ENCODE assay signal across 8 cellular contexts in genomic region chr5:69334793-69335268, GRCh38. TPM values are rescaled to one million over a fixed set of nuclear protein-coding genes. Genes with fewer than 3 reads are reported as not detected.
DNase-seq lines count a peak whose midpoint lies in the region; ATAC-seq and TF ChIP-seq lines count a peak whose summit lies in the region.

No MANE protein-coding gene starts in this region.

- H3K27me3 ChIP-seq in DND-41 (ENCODE audit: insufficient read depth, low read length, poor library complexity) (no peaks in the 10 kb centered on the region), H7 (ENCODE audit: control insufficient read depth, insufficient read depth, low read length) (no peaks in the 10 kb centered on the region), right atrium auricular region (no peaks in the 10 kb centered on the region)

- peaks cover 15% of the 10 kb centered on the region for H3K79me2 ChIP-seq in DND-41 (ENCODE audit: insufficient read depth, low read length)

- H3K4me3 ChIP-seq in DND-41 (ENCODE audit: low read depth in 1 of 2, low read length in 2 of 2) = no peak overlapping the region
- H3K4me3 ChIP-seq in H7 (ENCODE audit: insufficient read depth, low read depth, low read length) = no peak overlapping the region
- H3K4me3 ChIP-seq in right atrium auricular region = peak overlapping the region; percentile 6 to 27
- peak overlapping the region; percentile 17 for H3K4me3 ChIP-seq in retinal pigment epithelial cell (ENCODE audit: low read length)

- H3K36me3 ChIP-seq in DND-41 (ENCODE audit: insufficient read depth, low read length) (no peaks in the 10 kb centered on the region), H7 (replicated peaks; ENCODE audit: control insufficient read depth, insufficient read depth, low read length) (no peaks in the 10 kb centered on the region), right atrium auricular region (no peaks in the 10 kb centered on the region)

- H3K4me2 ChIP-seq in DND-41 (ENCODE audit: insufficient read depth, low read length) = no peak overlapping the region

- peak; percentile 28; the same call in 1 of the 3 replicates for ATAC-seq in DND-41 (ENCODE audit: insufficient read depth, low read depth)

- H3K4me1 ChIP-seq in DND-41 (ENCODE audit: insufficient read depth, low read length) (peaks cover 19% of the 10 kb centered on the region), right atrium auricular region (peaks cover 0 to 4% of the 10 kb centered on the region in 2 donors)

- H2AFZ ChIP-seq in DND-41 (ENCODE audit: low read depth, low read length) = no peak overlapping the region

- DNase-seq in DND-41 = peak; percentile 58
- peak; percentile 82 for DNase-seq in H7
- peak; percentile 41 for DNase-seq in NCI-H1105 treated with DMSO at 0.1 percent for 48 hours (lab: John Stamatoyannopoulos, UW)
- peak; percentile 36 to 82 (median 59) for DNase-seq in T-helper 2 cell
- DNase-seq in amniotic epithelial cell (ENCODE audit: low read depth) = peak; percentile 72
- DNase-seq in right atrium auricular region (ENCODE audit: low spot score) = peak; percentile 85
- DNase-seq in retinal pigment epithelial cell (ENCODE audit: low read depth) = peak; percentile 34
- DNase-seq in NCI-H2081 treated with DMSO at 0.1 percent for 48 hours (lab: John Stamatoyannopoulos, UW) = no peak

- no peak overlapping the region for H3K9ac ChIP-seq in DND-41 (ENCODE audit: low read depth, low read length)

- TF ChIP-seq CTCF in DND-41 (IDR thresholded peaks at IDR 0.05; ENCODE audit: borderline replicate concordance, extremely low read depth, low read length, poor library complexity, severe bottlenecking) (peak; percentile 64), right atrium auricular region (IDR thresholded peaks at IDR 0.05) (peak; percentile 69 to 80), retinal pigment epithelial cell (conservative IDR thresholded peaks at IDR 0.05; ENCODE audit: low read depth, low read length) (peak; percentile 85)

- no peaks in the 10 kb centered on the region for H4K20me1 ChIP-seq in DND-41 (ENCODE audit: insufficient read depth, low read length)

- no peaks in the 10 kb centered on the region for H3K9me3 ChIP-seq in DND-41 (ENCODE audit: insufficient read depth, low read length, severe bottlenecking)
- no peaks in the 10 kb centered on the region for H3K9me3 ChIP-seq in right atrium auricular region

- no peak overlapping the region for H3K27ac ChIP-seq in DND-41 (ENCODE audit: low read length)
- peak overlapping the region; percentile 31 to 40 for H3K27ac ChIP-seq in right atrium auricular region

RNA-seq across cellular contexts. Expression of gene CCDC125, which starts 2.2 kb away (rescaled TPM):
- total RNA-seq in H7 (2014; rRNA removed; shearing (Covaris generic)) = 0.30 TPM in 1 of 2 replicates, not detected in the other
- total RNA-seq in right atrium auricular region = 1 to 10 TPM; 2.7 to 2.8 TPM

RNA-seq across cellular contexts. Expression of gene AK6, which starts 34.5 kb away (rescaled TPM):
- 34.2 and 52.3 TPM in 2 replicates for total RNA-seq in H7 (2014; rRNA removed; shearing (Covaris generic))
- 10 to 100 TPM; 14.5 to 15.7 TPM for total RNA-seq in right atrium auricular region

RNA-seq across cellular contexts. Expression of gene TAF9, which starts 34.5 kb away (rescaled TPM):
- total RNA-seq in H7 (2014; rRNA removed; shearing (Covaris generic)) = 84.4 and 105 TPM in 2 replicates
- total RNA-seq in right atrium auricular region = 10 to 100 TPM; 35.2 to 41.5 TPM

RNA-seq across cellular contexts. Expression of gene RAD17, which starts 34.8 kb away (rescaled TPM):
- total RNA-seq in H7 (2014; rRNA removed; shearing (Covaris generic)) = 39.1 TPM in 2 replicates
- 10 to 100 TPM in 1 of 2 donors, 1 to 10 TPM in 1; 9.3 to 17.9 TPM for total RNA-seq in right atrium auricular region

Comparison
In these comparisons a context has a peak if more than half of its experiments do, and no peak if none do; other contexts are left out.
1. H3K4me3 ChIP-seq: peak in right atrium auricular region (2 of 2) and retinal pigment epithelial cell (single experiment); none in DND-41 (0 of 2) and H7 (single experiment).
2. Peak in every context shown above with its lines, with median percentiles within 50 percentile points of each other: CTCF ChIP-seq.